In the genomic region with DNA sequence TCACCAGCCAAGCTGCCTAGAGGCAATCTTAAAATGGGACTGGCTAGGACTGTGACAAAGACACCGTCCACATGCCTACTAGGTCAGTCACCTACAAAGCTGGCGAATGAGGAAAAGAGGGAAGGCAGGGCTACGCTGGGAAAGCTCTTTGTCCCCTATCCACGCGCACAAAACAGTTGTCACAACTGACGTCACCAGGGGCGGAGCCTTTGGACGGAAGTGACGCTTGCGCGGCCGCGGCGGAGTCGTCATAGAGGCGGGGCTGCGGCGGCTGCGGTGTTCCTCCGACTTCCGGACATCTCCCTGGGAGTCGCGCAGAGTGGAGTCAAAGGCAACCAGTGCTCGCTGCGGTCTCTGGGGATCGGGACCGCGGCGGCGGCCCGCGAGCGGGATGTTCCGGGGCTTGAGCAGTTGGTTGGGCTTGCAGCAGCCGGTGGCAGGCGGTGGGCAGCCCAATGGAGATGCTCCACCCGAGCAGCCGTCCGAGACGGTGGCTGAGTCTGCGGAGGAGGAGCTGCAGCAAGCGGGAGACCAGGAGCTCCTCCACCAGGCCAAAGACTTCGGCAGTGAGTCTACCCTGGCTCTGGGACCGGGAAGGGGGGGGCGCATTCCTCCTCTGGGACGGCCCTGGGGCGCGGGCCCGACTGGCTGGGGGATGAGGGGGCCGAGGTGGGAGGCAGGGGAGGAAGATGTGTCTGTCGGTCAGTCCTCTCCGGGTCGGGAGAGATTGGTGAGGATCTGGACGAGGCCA, we compare ENCODE assay signal across 8 cellular contexts. TPM values are rescaled to one million over a fixed set of nuclear protein-coding genes. Genes with fewer than 3 reads are reported as not detected.
A peak's percentile ranks its signal among the peaks of the same experiment; 100 is the strongest.
DNase-seq lines count a peak whose midpoint lies in the region; ATAC-seq, FAIRE-seq and TF ChIP-seq lines count a peak whose summit lies in the region.

Gene SYAP1 (plus strand): TSS at position 279 of the 751 bp plus-strand sequence. CDS start 113 bp downstream, at position 392.

- WGBS in adrenal gland, 4 donors = 1% methylated on average over 32 to 54 of the region's 54 CpGs; no CpG with 5 or more reads in 1 of the 4 donors
- WGBS in heart left ventricle, 4 donors = 0 to 1% (median 0%) methylated on average over 37 to 54 of the region's 54 CpGs

- peaks cover 18 to 24% of the 10 kb centered on the region in 2 donors for H3K4me1 ChIP-seq in adrenal gland (replicated peaks in 1 of 2)
- H3K4me1 ChIP-seq in heart left ventricle = peaks cover 0 to 28% (median 9%) of the 10 kb centered on the region in 12 donors

- H3K9me3 Mint-ChIP-seq in type B pancreatic cell = no peaks in the 10 kb centered on the region

- H3K4me3 ChIP-seq in adrenal gland = peak within 1 kb of the TSS in 3 of 4 donors; percentile 75 to 84 (median 79)
- H3K4me3 ChIP-seq in heart left ventricle = peak within 1 kb of the TSS; percentile 57 to 94 (median 78)

- TF ChIP-seq CTCF in adrenal gland (IDR thresholded peaks at IDR 0.05) = no peak
- TF ChIP-seq CTCF in heart left ventricle (IDR thresholded peaks at IDR 0.05) = peak in 1 of 12 donors; percentile 6
- no peak for TF ChIP-seq CTCF in type B pancreatic cell (conservative IDR thresholded peaks at IDR 0.05)

- ATAC-seq in HG02852 (IDR thresholded peaks at IDR 0.05; ENCODE audit: unreplicated experiment) (peak; percentile 99), heart left ventricle (peak; percentile 96 to 99 (median 98))

- H3K27me3 ChIP-seq in adrenal gland (no peaks in the 10 kb centered on the region), heart left ventricle (peaks cover 0 to 4% (median 0%) of the 10 kb centered on the region in 9 donors)

- intact Hi-C loops in adrenal gland (cut with DNase I) (no loop called here), heart left ventricle (cut with DNase I) (loop anchor here in 3 of 10 donors (2.0 to 10.0 kb wide), 4 partner anchors 65 to 151 kb away; partner anchors contain the start of genes TXLNG (in 3 of the 3) and RBBP7 (in 1 of the 3))

- H3K9me3 ChIP-seq in adrenal gland (replicated peaks in 1 of 3) (no peaks in the 10 kb centered on the region), heart left ventricle (no peaks in the 10 kb centered on the region)

- peak within 1 kb of the TSS; percentile 100 for H3K27ac Mint-ChIP-seq in type B pancreatic cell

- peak within 1 kb of the TSS; percentile 93 for H3K4me3 Mint-ChIP-seq in type B pancreatic cell

- FAIRE-seq in GM12892 (lab: Jason Lieb, UNC) = peak; percentile 100

- H3K27me3 Mint-ChIP-seq in type B pancreatic cell = no peaks in the 10 kb centered on the region

- TF ChIP-seq POLR2A in GM12892 (IDR thresholded peaks at IDR 0.05; ENCODE audit: low read depth, low read length) (peak; percentile 88), adrenal gland (IDR thresholded peaks at IDR 0.05) (peak; percentile 95 to 99), heart left ventricle (IDR thresholded peaks at IDR 0.05) (peak in 1 of 2 donors; percentile 95)

- H3K4me1 Mint-ChIP-seq in type B pancreatic cell (ENCODE audit: unreplicated experiment) = peaks cover 25% of the 10 kb centered on the region

- peaks cover 12% of the 10 kb centered on the region for H3K36me3 Mint-ChIP-seq in type B pancreatic cell

- DNase-seq in GM12892 (ENCODE audit: insufficient read length) (peak; percentile 73), NCI-H146 (lab: John Stamatoyannopoulos, UW) (peak; percentile 97), T-helper 1 cell (peak; percentile 80 to 94 (median 86)), adrenal gland (peak; percentile 95 to 99 (median 98)), heart left ventricle (peak; percentile 92 to 97 (median 96)), pons (ENCODE audit: low spot score) (peak; percentile 94), type B pancreatic cell (ENCODE audit: extremely low spot score, unreplicated experiment) (peak; percentile 99)

- H3K36me3 ChIP-seq in adrenal gland (replicated peaks in 1 of 2) (no peaks in the 10 kb centered on the region), heart left ventricle (no peaks in the 10 kb centered on the region)

- H3K27ac ChIP-seq in adrenal gland (peak within 1 kb of the TSS; percentile 81 to 97 (median 92)), heart left ventricle (peak within 1 kb of the TSS; percentile 83 to 97 (median 94))

RNA-seq across cellular contexts. Expression of gene SYAP1, which starts in this region (rescaled TPM):
- polyA plus RNA-seq in GM12892 (2012; ENCODE audit: missing spikeins) = 17.4 TPM
- total RNA-seq in adrenal gland (100 to 1,000 TPM in 1 of 8 donors, 10 to 100 TPM in 7; 30.5 to 106 (median 43.6) TPM), heart left ventricle (10 to 100 TPM; 15.0 to 23.4 (median 17.3) TPM), type B pancreatic cell (ENCODE audit: low replicate concordance) (46.9 and 48.4 TPM in 2 replicates)
- polyA plus RNA-seq in adrenal gland (10 to 100 TPM; 15.8 to 87.7 (median 20.0) TPM), heart left ventricle (10 to 100 TPM; 10.1 to 14.5 TPM)

Comparison
In these comparisons a context has a peak if more than half of its experiments do, and no peak if none do; other contexts are left out.
1. Peak in every context shown above with its lines: DNase-seq, ATAC-seq, H3K4me3 ChIP-seq and H3K27ac ChIP-seq.